Comparison of ENCODE assay signal across 8 cellular contexts in the genomic region with DNA sequence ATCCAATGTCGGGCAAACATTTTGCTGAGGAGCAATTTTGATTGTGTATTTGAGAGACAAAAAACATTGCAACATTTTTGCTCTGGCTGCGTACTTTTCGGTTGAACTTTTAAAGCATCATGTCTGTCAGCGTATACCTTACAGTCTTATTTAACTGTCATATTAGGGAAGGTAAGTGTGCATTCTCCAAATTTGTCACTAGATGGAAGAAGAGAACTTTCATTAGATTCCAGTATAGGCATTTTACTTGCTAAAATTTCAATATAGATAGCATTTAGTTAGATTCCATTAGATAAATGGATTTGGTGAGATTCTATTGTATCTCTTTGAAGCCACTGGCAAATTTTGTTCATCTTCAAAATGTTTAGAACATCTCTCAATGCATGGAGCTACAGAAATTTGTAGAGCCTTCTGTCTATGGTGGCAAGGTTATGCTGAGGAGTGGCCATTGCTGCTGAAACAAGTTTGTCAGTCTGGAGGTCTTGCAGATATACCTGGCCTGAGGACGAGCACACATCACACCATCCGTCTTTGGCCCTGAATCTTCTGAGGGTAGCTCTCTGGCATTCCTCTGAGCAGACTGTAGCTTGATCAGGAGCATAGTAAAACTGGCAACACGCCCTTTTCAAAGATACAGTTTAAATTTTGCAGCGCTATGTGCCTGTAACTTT.
DNase-seq lines count a peak whose midpoint lies in the region; ATAC-seq and TF ChIP-seq lines count a peak whose summit lies in the region.

No MANE protein-coding gene starts in this region.

- H3K9ac ChIP-seq in SK-N-MC (ENCODE audit: insufficient read length): no peak overlapping the region

- no peaks in the 10 kb centered on the region for H3K36me3 Mint-ChIP-seq in stimulated activated effector memory CD8-positive, alpha-beta T cell treated with anti-CD3 and anti-CD28 coated beads, Interleukin-12 subunit alpha, Interleukin-12 subunit beta, amount 100 ng/mL, for 72 hours

- H3K4me1 ChIP-seq in BE2C: no peaks in the 10 kb centered on the region

- peak overlapping the region; percentile 46; the same call in 1 of the 2 replicates for H3K27ac ChIP-seq in SK-N-MC

- no peak overlapping the region for H3K4me3 Mint-ChIP-seq in stimulated activated effector memory CD8-positive, alpha-beta T cell treated with anti-CD3 and anti-CD28 coated beads, Interleukin-12 subunit alpha, Interleukin-12 subunit beta, amount 100 ng/mL, for 72 hours

- H3K36me3 ChIP-seq in BE2C: no peaks in the 10 kb centered on the region
- H3K36me3 ChIP-seq in SK-N-MC (ENCODE audit: insufficient read depth, low read length): no peaks in the 10 kb centered on the region

- H3K4me1 Mint-ChIP-seq in stimulated activated effector memory CD8-positive, alpha-beta T cell treated with anti-CD3 and anti-CD28 coated beads, Interleukin-12 subunit alpha, Interleukin-12 subunit beta, amount 100 ng/mL, for 72 hours: no peaks in the 10 kb centered on the region

- no peaks in the 10 kb centered on the region for H3K27me3 ChIP-seq in BE2C

- H3K9me3 ChIP-seq in BE2C (no peaks in the 10 kb centered on the region), SK-N-MC (ENCODE audit: low read depth, low read length) (no peaks in the 10 kb centered on the region)

- intact Hi-C loops in lower leg skin (cut with DNase I; ENCODE audit: low total_unique reads): no loop called here

- H3K4me3 ChIP-seq in BE2C (ENCODE audit: low read depth, low read length) (no peak overlapping the region), SK-N-MC (no peak overlapping the region), lower leg skin (ENCODE audit: low read depth, poor library complexity, severe bottlenecking) (no peak overlapping the region)

- TF ChIP-seq POLR2A in lower leg skin (IDR thresholded peaks at IDR 0.05): no peak

- TF ChIP-seq CTCF in BE2C (IDR thresholded peaks at IDR 0.05; ENCODE audit: low read depth, low read length) (peak; percentile 55), lower leg skin (IDR thresholded peaks at IDR 0.05) (no peak)

- DNase-seq in BE2C: no peak
- peak; percentile 41 for DNase-seq in HT1080 (ENCODE audit: low read depth)
- peak; percentile 32 for DNase-seq in SK-N-MC (ENCODE audit: low read depth, low spot score)
- DNase-seq in inferior parietal cortex (ENCODE audit: extremely low spot score): peak; percentile 18
- no peak for DNase-seq in MV-4-11 (lab: John Stamatoyannopoulos, UW)
- no peak for DNase-seq in lower leg skin (ENCODE audit: low spot score in 2 of 2)
- no peak for DNase-seq in stimulated activated effector memory CD8-positive, alpha-beta T cell treated with anti-CD3 and anti-CD28 coated beads, Interleukin-12 subunit alpha, Interleukin-12 subunit beta, amount 100 ng/mL, for 72 hours (ENCODE audit: low spot score in 2 of 2)

- 43 to 51% methylated on average over 8 of the region's 8 CpGs for WGBS in lower leg skin, 2 donors

- peaks cover 21% of the 10 kb centered on the region for H3K9me3 Mint-ChIP-seq in stimulated activated effector memory CD8-positive, alpha-beta T cell treated with anti-CD3 and anti-CD28 coated beads, Interleukin-12 subunit alpha, Interleukin-12 subunit beta, amount 100 ng/mL, for 72 hours

- no peak for ATAC-seq in GM21576 (IDR thresholded peaks at IDR 0.05; ENCODE audit: unreplicated experiment)
- no peak for ATAC-seq in stimulated activated effector memory CD8-positive, alpha-beta T cell treated with anti-CD3 and anti-CD28 coated beads, Interleukin-12 subunit alpha, Interleukin-12 subunit beta, amount 100 ng/mL, for 72 hours

- no peak overlapping the region for H3K27ac Mint-ChIP-seq in stimulated activated effector memory CD8-positive, alpha-beta T cell treated with anti-CD3 and anti-CD28 coated beads, Interleukin-12 subunit alpha, Interleukin-12 subunit beta, amount 100 ng/mL, for 72 hours

Comparison
In these comparisons a context has a peak if more than half of its experiments do, and no peak if none do; other contexts are left out.
1. DNase-seq: peak in HT1080 (single experiment), SK-N-MC (single experiment) and inferior parietal cortex (single experiment); none in BE2C (single experiment), MV-4-11 (single experiment), lower leg skin (0 of 2) and stimulated activated effector memory CD8-positive, alpha-beta T cell treated with anti-CD3 and anti-CD28 coated beads, Interleukin-12 subunit alpha, Interleukin-12 subunit beta, amount 100 ng/mL, for 72 hours (0 of 2).